ENCODE assay signal across 1 cellular context in the genomic region with DNA sequence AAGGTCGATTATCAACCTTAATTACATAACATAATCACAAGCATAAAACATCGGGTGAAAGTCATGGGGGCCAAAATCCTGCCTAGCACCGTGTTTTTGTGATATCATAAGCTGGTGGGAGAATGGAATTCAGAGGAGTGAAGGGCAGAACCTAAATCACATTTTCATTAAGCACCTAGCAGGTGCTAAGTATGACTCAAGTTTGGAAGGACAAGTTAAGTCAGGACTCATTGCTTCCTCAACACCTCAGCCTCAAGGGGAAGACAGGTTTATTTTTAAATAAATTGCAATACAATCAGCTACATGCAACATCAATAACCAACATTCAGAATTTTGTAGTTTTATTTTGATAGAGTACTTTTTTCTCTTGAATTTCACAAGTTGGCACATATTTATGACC.
TF ChIP-seq lines count a peak whose summit lies in the region.

No MANE protein-coding gene starts in this region.

TF ChIP-seq in IMR-90, 13 proteins besides CTCF, POLR2A, EP300 and RAD21 (continued from another document):
- TF ChIP-seq, protein P1, sequence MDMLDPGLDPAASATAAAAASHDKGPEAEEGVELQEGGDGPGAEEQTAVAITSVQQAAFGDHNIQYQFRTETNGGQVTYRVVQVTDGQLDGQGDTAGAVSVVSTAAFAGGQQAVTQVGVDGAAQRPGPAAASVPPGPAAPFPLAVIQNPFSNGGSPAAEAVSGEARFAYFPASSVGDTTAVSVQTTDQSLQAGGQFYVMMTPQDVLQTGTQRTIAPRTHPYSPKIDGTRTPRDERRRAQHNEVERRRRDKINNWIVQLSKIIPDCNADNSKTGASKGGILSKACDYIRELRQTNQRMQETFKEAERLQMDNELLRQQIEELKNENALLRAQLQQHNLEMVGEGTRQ (IDR thresholded peaks at IDR 0.05; ENCODE audit: low read depth, low read length) = no peak
- no peak for TF ChIP-seq NFE2L2 (IDR thresholded peaks at IDR 0.05; ENCODE audit: low read depth, low read length)
- no peak for TF ChIP-seq CEBPB (IDR thresholded peaks at IDR 0.05; ENCODE audit: low read depth, low read length)
- no peak for TF ChIP-seq FOS (IDR thresholded peaks at IDR 0.05; ENCODE audit: low read depth, low read length)
- no peak for TF ChIP-seq MAFK (IDR thresholded peaks at IDR 0.05; ENCODE audit: low read depth, low read length)
- TF ChIP-seq, protein P2, sequence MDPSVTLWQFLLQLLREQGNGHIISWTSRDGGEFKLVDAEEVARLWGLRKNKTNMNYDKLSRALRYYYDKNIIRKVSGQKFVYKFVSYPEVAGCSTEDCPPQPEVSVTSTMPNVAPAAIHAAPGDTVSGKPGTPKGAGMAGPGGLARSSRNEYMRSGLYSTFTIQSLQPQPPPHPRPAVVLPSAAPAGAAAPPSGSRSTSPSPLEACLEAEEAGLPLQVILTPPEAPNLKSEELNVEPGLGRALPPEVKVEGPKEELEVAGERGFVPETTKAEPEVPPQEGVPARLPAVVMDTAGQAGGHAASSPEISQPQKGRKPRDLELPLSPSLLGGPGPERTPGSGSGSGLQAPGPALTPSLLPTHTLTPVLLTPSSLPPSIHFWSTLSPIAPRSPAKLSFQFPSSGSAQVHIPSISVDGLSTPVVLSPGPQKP (IDR thresholded peaks at IDR 0.05; ENCODE audit: borderline replicate concordance, low read depth, low read length) = no peak
- TF ChIP-seq SMC3 (IDR thresholded peaks at IDR 0.05; ENCODE audit: low read depth, low read length) = no peak
- no peak for TF ChIP-seq MAZ (IDR thresholded peaks at IDR 0.05; ENCODE audit: borderline replicate concordance, low read depth, low read length)
- no peak for TF ChIP-seq RCOR1 (IDR thresholded peaks at IDR 0.05; ENCODE audit: insufficient replicate concordance, low read length)
- TF ChIP-seq CHD1 (IDR thresholded peaks at IDR 0.05; ENCODE audit: low read depth, low read length) = no peak
- TF ChIP-seq BHLHE40 (IDR thresholded peaks at IDR 0.05; ENCODE audit: low read depth, low read length) = no peak
